In the genomic region with DNA sequence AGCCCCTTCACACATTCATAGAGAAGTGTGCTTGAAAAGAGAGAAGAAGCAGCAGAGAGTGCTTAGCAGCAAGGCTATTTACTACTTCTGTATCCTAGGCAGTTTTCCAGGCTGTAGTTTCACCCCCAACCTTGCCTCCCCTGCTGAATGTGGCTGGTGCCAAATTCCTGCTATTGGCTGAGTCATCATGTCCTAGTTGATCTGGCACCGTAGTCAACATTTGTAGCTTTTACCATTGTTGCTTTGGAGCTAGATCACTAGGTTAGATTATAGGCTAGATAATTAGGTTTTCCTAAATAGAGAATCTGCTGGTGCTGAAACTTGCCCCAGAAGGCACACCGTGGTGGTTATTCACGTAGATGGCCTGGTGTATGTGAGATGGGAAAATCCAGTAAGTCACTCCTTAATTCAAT, we compare ENCODE assay signal across 8 cellular contexts. TPM values are rescaled to one million over a fixed set of nuclear protein-coding genes. Genes with fewer than 3 reads are reported as not detected.
DNase-seq lines count a peak whose midpoint lies in the region; ATAC-seq and TF ChIP-seq lines count a peak whose summit lies in the region.

No MANE protein-coding gene starts in this region.

- no peak for TF ChIP-seq CTCF in tibial nerve (IDR thresholded peaks at IDR 0.05)

- peak overlapping the region; percentile 52 for H3K27ac ChIP-seq in caudate nucleus (ENCODE audit: low read depth, low read length)
- peak overlapping the region; percentile 38 for H3K27ac ChIP-seq in layer of hippocampus (ENCODE audit: low read depth, low read length)
- peak overlapping the region in 3 of 4 donors; percentile 42 to 85 (median 77) for H3K27ac ChIP-seq in tibial nerve

- TF ChIP-seq EP300 in tibial nerve (IDR thresholded peaks at IDR 0.05), result peak in 1 of 2 donors; percentile 82

- peak overlapping the region in 1 of 4 donors; percentile 8 for H3K4me3 ChIP-seq in tibial nerve

- H3K4me1 ChIP-seq in tibial nerve, result peaks cover 0 to 53% (median 10%) of the 10 kb centered on the region in 4 donors

- no peak for ATAC-seq in HG03457 (IDR thresholded peaks at IDR 0.05; ENCODE audit: unreplicated experiment)
- no peak for ATAC-seq in HG03354 (IDR thresholded peaks at IDR 0.05; ENCODE audit: poor library complexity, severe bottlenecking, unreplicated experiment)
- ATAC-seq in HG03175 (IDR thresholded peaks at IDR 0.05; ENCODE audit: unreplicated experiment), result no peak

- WGBS in tibial nerve, 2 donors, result 17 to 20% methylated on average over 3 of the region's 3 CpGs

- no peaks in the 10 kb centered on the region for H3K27me3 ChIP-seq in layer of hippocampus (ENCODE audit: control insufficient read depth, insufficient read depth, low read length)
- no peaks in the 10 kb centered on the region for H3K27me3 ChIP-seq in tibial nerve

- H3K36me3 ChIP-seq in tibial nerve, result no peaks in the 10 kb centered on the region

- DNase-seq in AG08395 (ENCODE audit: low spot score) (peak; percentile 91), M059J (ENCODE audit: low read depth) (peak; percentile 94), caudate nucleus (lab: John Stamatoyannopoulos, UW) (peak in 11 of 61 donors; percentile 1 to 56 (median 8)), tibial nerve (ENCODE audit: low spot score in 2 of 2) (peak; percentile 51 to 61)

- no peak for TF ChIP-seq POLR2A in tibial nerve (IDR thresholded peaks at IDR 0.05)

- H3K9me3 ChIP-seq in tibial nerve, result no peaks in the 10 kb centered on the region

RNA-seq across cellular contexts. Expression of a gene that starts 32.7 kb away (rescaled TPM):
- 5.9 and 7.0 TPM in 2 replicates for total RNA-seq in M059J (2014; rRNA removed; shearing (Covaris generic))
- 10 to 100 TPM; 28.5 to 52.2 (median 40.4) TPM for total RNA-seq in tibial nerve
